In the genomic region with DNA sequence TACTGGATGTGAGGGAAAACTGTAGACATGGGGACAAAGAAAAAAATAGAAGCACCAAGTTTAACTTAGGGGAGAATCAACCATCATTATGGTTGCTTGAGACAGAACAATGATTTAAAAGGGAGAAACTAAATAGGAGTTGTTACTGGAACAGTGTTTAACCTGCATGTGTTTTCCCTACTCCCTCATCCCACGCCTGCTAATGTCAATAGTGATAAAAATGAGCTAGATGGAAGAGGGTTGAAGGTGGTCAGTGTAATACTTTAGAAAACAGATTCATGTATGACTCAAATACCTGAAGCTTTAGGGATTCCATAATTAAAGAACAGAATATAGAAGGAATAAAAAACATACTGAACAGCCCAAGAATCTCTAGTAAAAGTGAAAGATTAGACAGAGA, we compare ENCODE assay signal across 36 cellular contexts. TPM values are rescaled to one million over a fixed set of nuclear protein-coding genes. Genes with fewer than 3 reads are reported as not detected.
"Had no signal": no experiment of that assay in that cellular context is flagged by ENCODE, and none has a peak within 500 bp of the region (broad histone marks: within the 10 kb centered on the region; RNA-seq: fewer than 3 reads in every experiment).

No MANE protein-coding gene starts in this region.

- H3K4me3 Mint-ChIP-seq: activated CD4-positive, alpha-beta T cell treated with anti-CD3 and anti-CD28 coated beads, Interleukin-2, amount 10 ng/mL, durations not matched to agents 24 days and 14 days; activated CD8-positive, alpha-beta T cell treated with anti-CD3 and anti-CD28 coated beads for 36 hours; activated naive CD8-positive, alpha-beta T cell treated with anti-CD3 and anti-CD28 coated beads for 36 hours; activated T-cell treated with anti-CD3 and anti-CD28 coated beads, Interleukin-2, amount 50 U/mL, for 72 hours; activated T-helper 17 cell treated with anti-CD3 and anti-CD28 coated beads, Interleukin-2, amount 50 U/mL, for 72 hours; T-helper 1 cell treated with Interleukin-12 subunit alpha and Interleukin-12 subunit beta and Interleukin-4 antibody, amounts not matched to agents 30 μg/mL and 1 μg/mL, for 36 hours; T-helper 2 cell treated with Interferon-gamma antibody and Interleukin-4, amounts not matched to agents 5 μg/mL and 100 μg/mL, for 36 hours had no signal

- H3K9me3 Mint-ChIP-seq: activated CD4-positive, alpha-beta T cell treated with anti-CD3 and anti-CD28 coated beads, Interleukin-2, amount 10 ng/mL, durations not matched to agents 24 days and 14 days; activated CD8-positive, alpha-beta T cell treated with anti-CD3 and anti-CD28 coated beads for 36 hours; activated naive CD8-positive, alpha-beta T cell treated with anti-CD3 and anti-CD28 coated beads for 36 hours; T-helper 1 cell treated with Interleukin-12 subunit alpha and Interleukin-12 subunit beta and Interleukin-4 antibody, amounts not matched to agents 30 μg/mL and 1 μg/mL, for 36 hours; T-helper 2 cell treated with Interferon-gamma antibody and Interleukin-4, amounts not matched to agents 5 μg/mL and 100 μg/mL, for 36 hours had no signal

- H3K27ac Mint-ChIP-seq: activated CD4-positive, alpha-beta T cell treated with anti-CD3 and anti-CD28 coated beads, Interleukin-2, amount 10 ng/mL, durations not matched to agents 24 days and 14 days; activated CD8-positive, alpha-beta T cell treated with anti-CD3 and anti-CD28 coated beads for 36 hours; activated naive CD8-positive, alpha-beta T cell treated with anti-CD3 and anti-CD28 coated beads for 36 hours; activated T-cell treated with anti-CD3 and anti-CD28 coated beads, Interleukin-2, amount 50 U/mL, for 72 hours; activated T-helper 17 cell treated with anti-CD3 and anti-CD28 coated beads, Interleukin-2, amount 50 U/mL, for 72 hours; T-helper 1 cell treated with Interleukin-12 subunit alpha and Interleukin-12 subunit beta and Interleukin-4 antibody, amounts not matched to agents 30 μg/mL and 1 μg/mL, for 36 hours; T-helper 2 cell treated with Interferon-gamma antibody and Interleukin-4, amounts not matched to agents 5 μg/mL and 100 μg/mL, for 36 hours had no signal

- H3K4me1 ChIP-seq: ascending aorta, breast epithelium, SJSA1 had no signal

- H3K36me3 ChIP-seq: ascending aorta, breast epithelium, SJSA1 had no signal

- DNase-seq: activated CD4-positive, alpha-beta T cell treated with anti-CD3 and anti-CD28 coated beads, Interleukin-2, amount 10 ng/mL, durations not matched to agents 24 days and 14 days; activated CD4-positive, alpha-beta T cell treated with anti-CD3 and anti-CD28 coated beads, Interleukin-2, amount 50 U/mL, for 4 hours; activated CD8-positive, alpha-beta T cell treated with anti-CD3 and anti-CD28 coated beads for 36 hours; activated effector memory CD4-positive, alpha-beta T cell treated with anti-CD3 and anti-CD28 coated beads, Interleukin-2, amount 50 U/mL, for 16 hours; activated naive CD4-positive, alpha-beta T cell; activated naive CD4-positive, alpha-beta T cell treated with anti-CD3 and anti-CD28 coated beads, Interleukin-2, amount 50 U/mL, for 16 hours; activated naive CD8-positive, alpha-beta T cell treated with anti-CD3 and anti-CD28 coated beads for 36 hours; activated T-cell treated with anti-CD3 and anti-CD28 coated beads, Interleukin-2, amount 50 U/mL, for 1 hour; activated T-cell treated with anti-CD3 and anti-CD28 coated beads, Interleukin-2, amount 50 U/mL, for 72 hours; amygdala; central memory CD4-positive, alpha-beta T cell; NCI-H1092 treated with DMSO at 0.1 percent for 48 hours; NCI-H1417; NCI-H146; NCI-H187; NCI-H2029 treated with DMSO at 0.1 percent for 48 hours; NCI-H2107; NCI-H2171; NCI-H510A; NCI-H526; NCI-H748 treated with DMSO at 0.1 percent for 48 hours; NK-92 treated with Interleukin-12 subunit alpha and Interleukin-12 subunit beta, amount 100 ng/mL, for 24 hours; PC-9; SHP77; SK-N-SH had no signal

- H3K27me3 ChIP-seq: ascending aorta, breast epithelium, SJSA1 had no signal

- FAIRE-seq: K562, RCC 7860, TTC549 had no signal

- H3K4me3 ChIP-seq: ascending aorta, breast epithelium, K562, PC-9, SJSA1 had no signal

- H3K4me1 Mint-ChIP-seq: activated CD4-positive, alpha-beta T cell treated with anti-CD3 and anti-CD28 coated beads, Interleukin-2, amount 10 ng/mL, durations not matched to agents 24 days and 14 days; activated naive CD8-positive, alpha-beta T cell treated with anti-CD3 and anti-CD28 coated beads for 36 hours; activated T-helper 17 cell treated with anti-CD3 and anti-CD28 coated beads, Interleukin-2, amount 50 U/mL, for 72 hours had no signal

- H3K27me3 Mint-ChIP-seq: activated CD4-positive, alpha-beta T cell treated with anti-CD3 and anti-CD28 coated beads, Interleukin-2, amount 10 ng/mL, durations not matched to agents 24 days and 14 days; activated CD8-positive, alpha-beta T cell treated with anti-CD3 and anti-CD28 coated beads for 36 hours; activated naive CD8-positive, alpha-beta T cell treated with anti-CD3 and anti-CD28 coated beads for 36 hours had no signal

- ATAC-seq: activated CD8-positive, alpha-beta T cell treated with anti-CD3 and anti-CD28 coated beads for 36 hours; activated T-cell treated with anti-CD3 and anti-CD28 coated beads, Interleukin-2, amount 50 U/mL, for 72 hours; activated T-helper 17 cell treated with anti-CD3 and anti-CD28 coated beads, Interleukin-2, amount 50 U/mL, for 72 hours; K562 had no signal

- H3K36me3 Mint-ChIP-seq: activated naive CD8-positive, alpha-beta T cell treated with anti-CD3 and anti-CD28 coated beads for 36 hours had no signal

- H3K9me3 ChIP-seq: ascending aorta, breast epithelium, SJSA1, SK-N-SH had no signal

- H3K27ac ChIP-seq: ascending aorta, breast epithelium, PC-9, RWPE1, SJSA1 had no signal

RNA-seq across cellular contexts. Expression of a gene that starts 52.5 kb away (rescaled TPM):
- total RNA-seq: activated CD4-positive, alpha-beta T cell treated with anti-CD3 and anti-CD28 coated beads, Interleukin-2, amount 10 ng/mL, durations not matched to agents 24 days and 14 days; activated CD8-positive, alpha-beta memory T cell treated with anti-CD3 and anti-CD28 coated beads for 36 hours; activated CD8-positive, alpha-beta T cell treated with anti-CD3 and anti-CD28 coated beads for 36 hours; activated naive CD8-positive, alpha-beta T cell treated with anti-CD3 and anti-CD28 coated beads for 36 hours; activated T-cell treated with anti-CD3 and anti-CD28 coated beads, Interleukin-2, amount 50 U/mL, for 72 hours; activated T-helper 17 cell treated with anti-CD3 and anti-CD28 coated beads, Interleukin-2, amount 50 U/mL, for 72 hours; K562; SJSA1 had no signal
- polyA plus RNA-seq: K562 had no signal
